ENCODE assay signal across 8 cellular contexts in the genomic region with DNA sequence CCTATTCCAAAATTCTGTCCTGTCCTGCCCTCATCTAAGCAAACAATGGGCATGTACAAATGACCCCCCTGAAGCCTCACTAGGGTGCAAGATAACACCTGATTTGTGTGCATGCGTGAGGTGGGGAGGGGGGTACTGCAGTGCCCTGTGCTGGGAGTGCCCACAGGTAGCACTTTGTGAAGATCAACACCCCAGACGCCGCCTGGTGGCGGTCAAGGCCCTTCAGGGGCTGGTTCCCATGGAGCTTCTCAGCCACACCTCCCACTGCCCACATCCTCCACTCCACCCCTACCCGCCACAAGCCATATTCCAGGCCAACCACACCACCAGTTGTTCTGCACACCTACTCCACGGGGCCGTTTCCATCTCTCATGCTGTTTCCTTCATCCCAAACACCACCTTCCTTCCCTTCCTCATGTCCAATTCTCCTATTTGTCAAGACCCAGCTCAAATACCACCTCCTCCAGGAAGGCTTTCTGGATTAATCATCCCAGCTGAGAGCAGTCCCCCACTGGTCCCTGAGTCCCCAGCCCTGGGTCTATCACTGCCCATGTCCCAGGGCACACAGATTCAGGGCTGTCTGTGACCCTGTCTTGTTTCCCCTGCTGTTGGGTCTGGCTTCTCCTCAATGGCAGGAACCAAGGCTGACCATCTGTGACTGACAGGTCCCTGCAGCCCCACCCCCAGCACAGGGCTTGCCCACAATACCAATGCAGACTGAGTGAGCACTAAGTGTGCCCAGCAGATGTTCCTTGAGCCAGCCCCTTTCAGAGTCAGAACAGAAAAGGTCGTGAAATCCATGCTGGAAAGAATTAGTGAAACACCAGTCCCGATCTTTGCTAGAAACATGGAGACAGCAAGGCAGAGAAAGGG.
DNase-seq lines count a peak whose midpoint lies in the region; ATAC-seq lines count a peak whose summit lies in the region.

No MANE protein-coding gene starts in this region.

- H3K27me3 Mint-ChIP-seq in activated T-cell treated with anti-CD3 and anti-CD28 coated beads, Interleukin-2, amount 50 U/mL, for 72 hours (ENCODE audit: low read depth), result peaks cover 7% of the 10 kb centered on the region
- no peaks in the 10 kb centered on the region for H3K27me3 Mint-ChIP-seq in natural killer cell treated with Interleukin-12 subunit alpha and Interleukin-12 subunit beta and Interleukin-15 and Interleukin-18, amount 100 ng/mL, for 72 hours

- no peaks in the 10 kb centered on the region for H3K27me3 ChIP-seq in Karpas-422 (ENCODE audit: low read length)

- H3K36me3 ChIP-seq in Karpas-422 (ENCODE audit: insufficient read depth, low read length), result peaks cover 3% of the 10 kb centered on the region

- H3K9ac ChIP-seq in Karpas-422 (ENCODE audit: low read length), result no peak overlapping the region

- H3K9me2 ChIP-seq in Karpas-422 (replicated peaks; ENCODE audit: insufficient read depth, low read length), result no peaks in the 10 kb centered on the region

- no peak overlapping the region for H3K4me3 Mint-ChIP-seq in activated T-cell treated with anti-CD3 and anti-CD28 coated beads, Interleukin-2, amount 50 U/mL, for 72 hours
- H3K4me3 Mint-ChIP-seq in natural killer cell treated with Interleukin-12 subunit alpha and Interleukin-12 subunit beta and Interleukin-15 and Interleukin-18, amount 100 ng/mL, for 72 hours, result peak overlapping the region; percentile 30

- peak; percentile 79 to 84 for ATAC-seq in activated T-cell treated with anti-CD3 and anti-CD28 coated beads, Interleukin-2, amount 50 U/mL, for 72 hours (replicated peaks in 1 of 2)
- peak; percentile 86 to 90 for ATAC-seq in natural killer cell treated with Interleukin-12 subunit alpha and Interleukin-12 subunit beta and Interleukin-15 and Interleukin-18, amount 100 ng/mL, for 72 hours
- ATAC-seq in HG03439 (IDR thresholded peaks at IDR 0.05; ENCODE audit: unreplicated experiment) (no peak), HG03565 (IDR thresholded peaks at IDR 0.05; ENCODE audit: unreplicated experiment) (no peak)

- no peaks in the 10 kb centered on the region for H3K9me3 ChIP-seq in Karpas-422 (ENCODE audit: low read length)

- H3K4me1 Mint-ChIP-seq in activated T-cell treated with anti-CD3 and anti-CD28 coated beads, Interleukin-2, amount 50 U/mL, for 72 hours (ENCODE audit: low read depth), result peaks cover 9% of the 10 kb centered on the region
- H3K4me1 Mint-ChIP-seq in natural killer cell treated with Interleukin-12 subunit alpha and Interleukin-12 subunit beta and Interleukin-15 and Interleukin-18, amount 100 ng/mL, for 72 hours (ENCODE audit: low read depth in 2 of 2), result peaks cover 12 to 13% of the 10 kb centered on the region in 2 donors

- H3K27ac ChIP-seq in Karpas-422 (ENCODE audit: low read length), result no peak overlapping the region

- H3K36me3 Mint-ChIP-seq in activated T-cell treated with anti-CD3 and anti-CD28 coated beads, Interleukin-2, amount 50 U/mL, for 72 hours (ENCODE audit: insufficient read depth in 2 of 2), result no peaks in the 10 kb centered on the region
- H3K36me3 Mint-ChIP-seq in natural killer cell treated with Interleukin-12 subunit alpha and Interleukin-12 subunit beta and Interleukin-15 and Interleukin-18, amount 100 ng/mL, for 72 hours, result no peaks in the 10 kb centered on the region

- peaks cover 5% of the 10 kb centered on the region for H4K20me1 ChIP-seq in Karpas-422 (ENCODE audit: insufficient read depth, low read depth, low read length)

- H3K9me3 Mint-ChIP-seq in activated T-cell treated with anti-CD3 and anti-CD28 coated beads, Interleukin-2, amount 50 U/mL, for 72 hours, result no peaks in the 10 kb centered on the region
- H3K9me3 Mint-ChIP-seq in natural killer cell treated with Interleukin-12 subunit alpha and Interleukin-12 subunit beta and Interleukin-15 and Interleukin-18, amount 100 ng/mL, for 72 hours, result no peaks in the 10 kb centered on the region

- DNase-seq in activated T-cell treated with anti-CD3 and anti-CD28 coated beads for 48 hours (ENCODE audit: low read depth) (peak; percentile 29), Karpas-422 (peak; percentile 72), glomerular visceral epithelial cell (ENCODE audit: extremely low spot score) (no peak)
- DNase-seq in activated T-cell treated with anti-CD3 and anti-CD28 coated beads, Interleukin-2, amount 50 U/mL, for 1 hour, result no peak
- peak; percentile 53 to 55 for DNase-seq in activated T-cell treated with anti-CD3 and anti-CD28 coated beads, Interleukin-2, amount 50 U/mL, for 72 hours
- peak; percentile 69 for DNase-seq in natural killer cell treated with Interleukin-12 subunit alpha and Interleukin-12 subunit beta and Interleukin-15 and Interleukin-18, amount 100 ng/mL, for 72 hours (ENCODE audit: low spot score)

- H3K4me3 ChIP-seq in Karpas-422 (ENCODE audit: low read length), result no peak overlapping the region

- H2AFZ ChIP-seq in Karpas-422 (ENCODE audit: low read length), result no peak overlapping the region

- H3K79me2 ChIP-seq in Karpas-422 (ENCODE audit: low read length), result peaks cover 37% of the 10 kb centered on the region

- no peak overlapping the region for H3K27ac Mint-ChIP-seq in activated T-cell treated with anti-CD3 and anti-CD28 coated beads, Interleukin-2, amount 50 U/mL, for 72 hours
- H3K27ac Mint-ChIP-seq in natural killer cell treated with Interleukin-12 subunit alpha and Interleukin-12 subunit beta and Interleukin-15 and Interleukin-18, amount 100 ng/mL, for 72 hours, result peak overlapping the region in 1 of 2 donors; percentile 13

- no peak overlapping the region for H3K4me2 ChIP-seq in Karpas-422 (ENCODE audit: low read depth, low read length, poor library complexity, severe bottlenecking)

- H3K4me1 ChIP-seq in Karpas-422 (ENCODE audit: low read length), result peaks cover 9% of the 10 kb centered on the region

Comparison
In these comparisons a context has a peak if more than half of its experiments do, and no peak if none do; other contexts are left out.
1. DNase-seq: peak in activated T-cell treated with anti-CD3 and anti-CD28 coated beads for 48 hours (single experiment), Karpas-422 (single experiment), activated T-cell treated with anti-CD3 and anti-CD28 coated beads, Interleukin-2, amount 50 U/mL, for 72 hours (2 of 2) and natural killer cell treated with Interleukin-12 subunit alpha and Interleukin-12 subunit beta and Interleukin-15 and Interleukin-18, amount 100 ng/mL, for 72 hours (single experiment); none in activated T-cell treated with anti-CD3 and anti-CD28 coated beads, Interleukin-2, amount 50 U/mL, for 1 hour (single experiment) and glomerular visceral epithelial cell (single experiment).
2. ATAC-seq: peak in activated T-cell treated with anti-CD3 and anti-CD28 coated beads, Interleukin-2, amount 50 U/mL, for 72 hours (2 of 2) and natural killer cell treated with Interleukin-12 subunit alpha and Interleukin-12 subunit beta and Interleukin-15 and Interleukin-18, amount 100 ng/mL, for 72 hours (2 of 2); none in HG03439 (single experiment) and HG03565 (single experiment).